In genomic region chr10:26697922-26698608, GRCh38 we compare ENCODE assay signal across 8 cellular contexts. TPM values are rescaled to one million over a fixed set of nuclear protein-coding genes. Genes with fewer than 3 reads are reported as not detected.
DNase-seq lines count a peak whose midpoint lies in the region; ATAC-seq and TF ChIP-seq lines count a peak whose summit lies in the region.

No MANE protein-coding gene starts in this region.

- no peaks in the 10 kb centered on the region for H3K9me3 ChIP-seq in gastrocnemius medialis

- H3K4me1 ChIP-seq in foreskin keratinocyte (peaks cover 6% of the 10 kb centered on the region), gastrocnemius medialis (peaks cover 8 to 13% of the 10 kb centered on the region in 2 donors)

- H3K27me3 ChIP-seq in foreskin keratinocyte: no peaks in the 10 kb centered on the region
- peaks cover 0 to 3% (median 0%) of the 10 kb centered on the region in 3 donors for H3K27me3 ChIP-seq in gastrocnemius medialis

- no peaks in the 10 kb centered on the region for H3K9me3 Mint-ChIP-seq in activated naive CD4-positive, alpha-beta T cell treated with anti-CD3 and anti-CD28 coated beads for 36 hours
- no peaks in the 10 kb centered on the region for H3K9me3 Mint-ChIP-seq in T-cell

- H3K4me3 ChIP-seq in gastrocnemius medialis: peak overlapping the region; percentile 77 to 94 (median 92)

- no peak for TF ChIP-seq POLR2A in gastrocnemius medialis (IDR thresholded peaks at IDR 0.05)

- no peak for DNase-seq in activated naive CD4-positive, alpha-beta T cell treated with anti-CD3 and anti-CD28 coated beads for 36 hours
- no peak for DNase-seq in activated naive CD4-positive, alpha-beta T cell treated with anti-CD3 and anti-CD28 coated beads, Interleukin-2, amount 50 U/mL, for 16 hours
- peak in 2 of 34 experiments; percentile 6 to 11 for DNase-seq in T-cell
- DNase-seq in foreskin keratinocyte: peak in 1 of 2 donors; percentile 21
- no peak for DNase-seq in gastrocnemius medialis
- DNase-seq in DMS79 treated with DMSO at 0.1 percent for 48 hours (lab: John Stamatoyannopoulos, UW): no peak
- no peak for DNase-seq in NCI-H1694 treated with DMSO at 0.1 percent for 48 hours (lab: John Stamatoyannopoulos, UW)
- DNase-seq in inferior parietal cortex (ENCODE audit: extremely low spot score): no peak

- peaks cover 25% of the 10 kb centered on the region for H3K36me3 Mint-ChIP-seq in activated naive CD4-positive, alpha-beta T cell treated with anti-CD3 and anti-CD28 coated beads for 36 hours (ENCODE audit: low read depth)
- peaks cover 7% of the 10 kb centered on the region for H3K36me3 Mint-ChIP-seq in T-cell

- H3K36me3 ChIP-seq in gastrocnemius medialis: peaks cover 0 to 4% of the 10 kb centered on the region in 2 donors

- ATAC-seq in T-cell (replicated peaks in 1 of 4) (no peak), foreskin keratinocyte (peak; percentile 12), gastrocnemius medialis (peak in 1 of 2 donors; percentile 5)

- in situ Hi-C loops in gastrocnemius medialis (cut with MboI; ENCODE audit: low sequenced_read_pairs in 4 of 4): no loop called here

- intact Hi-C loops in activated naive CD4-positive, alpha-beta T cell treated with anti-CD3 and anti-CD28 coated beads for 36 hours (cut with micrococcal nuclease): loop anchor here (1.0 to 10.0 kb wide), 9 partner anchors 15 to 545 kb away; partner anchors contain the start of genes ANKRD26 and MASTL
- intact Hi-C loops in gastrocnemius medialis (cut with DNase I; ENCODE audit: low total_unique reads): loop anchor here (5.0 kb wide), 1 partner anchor 164 kb away; the partner anchor contains the start of gene ABI1

- no peaks in the 10 kb centered on the region for H3K27me3 Mint-ChIP-seq in activated naive CD4-positive, alpha-beta T cell treated with anti-CD3 and anti-CD28 coated beads for 36 hours (ENCODE audit: low read depth)
- H3K27me3 Mint-ChIP-seq in T-cell: peaks cover 0 to 1% of the 10 kb centered on the region in 2 donors

- POLR2A ChIA-PET in T-cell (lab: Charles Lee): no interaction called here

- peak overlapping the region; percentile 77 for H3K27ac Mint-ChIP-seq in activated naive CD4-positive, alpha-beta T cell treated with anti-CD3 and anti-CD28 coated beads for 36 hours
- H3K27ac Mint-ChIP-seq in T-cell: peak overlapping the region; percentile 79 to 83

- TF ChIP-seq CTCF in foreskin keratinocyte (conservative IDR thresholded peaks at IDR 0.05): no peak
- TF ChIP-seq CTCF in gastrocnemius medialis (IDR thresholded peaks at IDR 0.05 in 4 of 5, conservative IDR thresholded peaks at IDR 0.05 in 1 of 5): no peak

- CTCF ChIA-PET in activated naive CD4-positive, alpha-beta T cell treated with anti-CD3 and anti-CD28 coated beads for 36 hours (lab: Charles Lee): interaction anchor here (0.9 to 1.8 kb wide), 4 partner anchors 11 to 28 kb away, joined by 3 to 6 read pairs (median 4); no protein-coding TSS in a partner anchor
- CTCF ChIA-PET in T-cell (lab: Charles Lee): interaction anchor here in 1 of 2 donors (0.6 to 2.3 kb wide), 3 partner anchors 11 to 28 kb away, joined by 4 to 10 read pairs (median 4); no protein-coding TSS in a partner anchor

- H3K27ac ChIP-seq in foreskin keratinocyte (peak overlapping the region; percentile 59), gastrocnemius medialis (peak overlapping the region; percentile 80 to 92 (median 86))

- H3K4me3 Mint-ChIP-seq in activated naive CD4-positive, alpha-beta T cell treated with anti-CD3 and anti-CD28 coated beads for 36 hours: peak overlapping the region; percentile 96
- peak overlapping the region; percentile 92 to 96 (median 95) for H3K4me3 Mint-ChIP-seq in T-cell

- H3K4me1 Mint-ChIP-seq in activated naive CD4-positive, alpha-beta T cell treated with anti-CD3 and anti-CD28 coated beads for 36 hours (ENCODE audit: low read depth): peaks cover 39% of the 10 kb centered on the region
- H3K4me1 Mint-ChIP-seq in T-cell: peaks cover 30 to 34% (median 33%) of the 10 kb centered on the region in 3 donors

RNA-seq across cellular contexts. Expression of gene PDSS1, which starts 0.6 kb away (rescaled TPM):
- 10 to 100 TPM; 14.5 to 16.0 TPM for total RNA-seq in activated naive CD4-positive, alpha-beta T cell treated with anti-CD3 and anti-CD28 coated beads for 36 hours
- total RNA-seq in T-cell (1 to 10 TPM; 2.1 to 6.2 (median 2.9) TPM), foreskin keratinocyte (18.0 and 20.3 TPM in 2 replicates), gastrocnemius medialis (10 to 100 TPM in 1 of 4 donors, 1 to 10 TPM in 3; 5.3 to 13.2 (median 8.2) TPM)
- polyA plus RNA-seq in foreskin keratinocyte: 15.6 and 19.7 TPM in 2 replicates
